Comparison of ENCODE assay signal across 16 cellular contexts in genomic region chr9:137183980-137184595, GRCh38. TPM values are rescaled to one million over a fixed set of nuclear protein-coding genes. Genes with fewer than 3 reads are reported as not detected.
A peak's percentile ranks its signal among the peaks of the same experiment; 100 is the strongest.
DNase-seq lines count a peak whose midpoint lies in the region; ATAC-seq and TF ChIP-seq lines count a peak whose summit lies in the region.
"Had no signal": no experiment of that assay in that cellular context is flagged by ENCODE, and none has a peak within 500 bp of the region (broad histone marks: within the 10 kb centered on the region; RNA-seq: fewer than 3 reads in every experiment).

No MANE protein-coding gene starts in this region.

- H3K36me3 Mint-ChIP-seq in endothelial cell (ENCODE audit: low read depth, unreplicated experiment) (peaks cover 11% of the 10 kb centered on the region), neural crest cell (ENCODE audit: low read depth) (no peaks in the 10 kb centered on the region)

- no peak for ATAC-seq in stimulated activated naive CD8-positive, alpha-beta T cell treated with anti-CD3 and anti-CD28 coated beads, Interleukin-15, amount 100 ng/mL, for 72 hours
- no peak for ATAC-seq in stimulated activated naive CD8-positive, alpha-beta T cell treated with anti-CD3 and anti-CD28 coated beads, Interleukin-15, Interleukin-2, amounts not matched to agents 100 U/mL and 50 U/mL, for 24 hours

- H3K4me3 ChIP-seq in hepatocyte (no peak overlapping the region), right atrium auricular region (no peak overlapping the region)
- H3K4me3 ChIP-seq: BLaER1 treated with 17β-estradiol and CSF1 and Interleukin-3, amounts not matched to agents 10 nM and 100 nM; GM23248 had no signal

- H3K27ac Mint-ChIP-seq in stimulated activated naive CD8-positive, alpha-beta T cell treated with anti-CD3 and anti-CD28 coated beads, Interleukin-15, amount 100 ng/mL, for 72 hours: peak overlapping the region; percentile 31 to 92
- no peak overlapping the region for H3K27ac Mint-ChIP-seq in endothelial cell (ENCODE audit: unreplicated experiment)
- no peak overlapping the region for H3K27ac Mint-ChIP-seq in neural crest cell (ENCODE audit: unreplicated experiment)
- H3K27ac Mint-ChIP-seq: CD4-positive, CD25-positive, alpha-beta regulatory T cell had no signal

- H3K27ac ChIP-seq in hepatocyte: no peak overlapping the region
- no peak overlapping the region for H3K27ac ChIP-seq in right atrium auricular region
- H3K27ac ChIP-seq: BLaER1 treated with 17β-estradiol and CSF1 and Interleukin-3, amounts not matched to agents 10 nM and 100 nM; GM23248; HL-60 had no signal

- no peak overlapping the region for H3K4me3 Mint-ChIP-seq in stimulated activated naive CD8-positive, alpha-beta T cell treated with anti-CD3 and anti-CD28 coated beads, Interleukin-15, amount 100 ng/mL, for 72 hours
- H3K4me3 Mint-ChIP-seq in endothelial cell (ENCODE audit: unreplicated experiment): peak overlapping the region; percentile 68
- peak overlapping the region; percentile 34 for H3K4me3 Mint-ChIP-seq in neural crest cell

- H3K4me2 ChIP-seq in hepatocyte: no peak overlapping the region
- H3K4me2 ChIP-seq: BLaER1 treated with 17β-estradiol and CSF1 and Interleukin-3, amounts not matched to agents 10 nM and 100 nM had no signal

- H3K27me3 Mint-ChIP-seq in stimulated activated naive CD8-positive, alpha-beta T cell treated with anti-CD3 and anti-CD28 coated beads, Interleukin-15, amount 100 ng/mL, for 72 hours: no peaks in the 10 kb centered on the region
- H3K27me3 Mint-ChIP-seq in endothelial cell (ENCODE audit: unreplicated experiment) (peaks cover 2% of the 10 kb centered on the region), neural crest cell (ENCODE audit: low read depth) (no peaks in the 10 kb centered on the region)
- H3K27me3 Mint-ChIP-seq: CD4-positive, CD25-positive, alpha-beta regulatory T cell had no signal

- H3K9me2 ChIP-seq in hepatocyte (replicated peaks; ENCODE audit: insufficient read depth): no peaks in the 10 kb centered on the region

- no peaks in the 10 kb centered on the region for H3K9me3 Mint-ChIP-seq in stimulated activated naive CD8-positive, alpha-beta T cell treated with anti-CD3 and anti-CD28 coated beads, Interleukin-15, amount 100 ng/mL, for 72 hours
- H3K9me3 Mint-ChIP-seq in endothelial cell (ENCODE audit: unreplicated experiment): no peaks in the 10 kb centered on the region
- no peaks in the 10 kb centered on the region for H3K9me3 Mint-ChIP-seq in neural crest cell

- H3K9me3 ChIP-seq in hepatocyte (ENCODE audit: low read depth) (no peaks in the 10 kb centered on the region), right atrium auricular region (no peaks in the 10 kb centered on the region)
- H3K9me3 ChIP-seq: BLaER1 treated with 17β-estradiol and CSF1 and Interleukin-3, amounts not matched to agents 10 nM and 100 nM had no signal

- TF ChIP-seq CTCF in endothelial cell (IDR thresholded peaks at IDR 0.05; ENCODE audit: unreplicated experiment): no peak
- no peak for TF ChIP-seq CTCF in neural crest cell (conservative IDR thresholded peaks at IDR 0.05)
- TF ChIP-seq CTCF in hepatocyte (IDR thresholded peaks at IDR 0.05; ENCODE audit: poor library complexity): no peak
- TF ChIP-seq CTCF in right atrium auricular region (IDR thresholded peaks at IDR 0.05): no peak

- no peak for DNase-seq in stimulated activated naive CD8-positive, alpha-beta T cell treated with anti-CD3 and anti-CD28 coated beads, Interleukin-15, amount 100 ng/mL, for 72 hours
- no peak for DNase-seq in stimulated activated naive CD8-positive, alpha-beta T cell treated with anti-CD3 and anti-CD28 coated beads, Interleukin-15, Interleukin-2, amounts not matched to agents 100 U/mL and 50 U/mL, for 24 hours
- DNase-seq in endothelial cell (ENCODE audit: low spot score) (no peak), neural crest cell (ENCODE audit: low read depth, low spot score) (no peak), hippocampal formation (lab: John Stamatoyannopoulos, UW) (no peak), hepatocyte (ENCODE audit: low spot score) (no peak), right atrium auricular region (ENCODE audit: low spot score) (no peak)
- DNase-seq: ACHN; Calu3; CD4-positive, CD25-positive, alpha-beta regulatory T cell; DMS 273 treated with DMSO at 0.1 percent for 48 hours; GM23248 had no signal

- H3K27me3 ChIP-seq in hepatocyte (no peaks in the 10 kb centered on the region), right atrium auricular region (no peaks in the 10 kb centered on the region)
- H3K27me3 ChIP-seq: BLaER1 treated with 17β-estradiol and CSF1 and Interleukin-3, amounts not matched to agents 10 nM and 100 nM had no signal

- H3K4me1 Mint-ChIP-seq in stimulated activated naive CD8-positive, alpha-beta T cell treated with anti-CD3 and anti-CD28 coated beads, Interleukin-15, amount 100 ng/mL, for 72 hours: peaks cover 39% of the 10 kb centered on the region
- H3K4me1 Mint-ChIP-seq in endothelial cell (ENCODE audit: unreplicated experiment): peaks cover 7% of the 10 kb centered on the region
- peaks cover 15% of the 10 kb centered on the region for H3K4me1 Mint-ChIP-seq in neural crest cell

- H4K20me1 ChIP-seq in hepatocyte (ENCODE audit: insufficient read depth, poor library complexity, severe bottlenecking): peaks cover 4% of the 10 kb centered on the region

- H3K36me3 ChIP-seq in hepatocyte (replicated peaks; ENCODE audit: insufficient read depth, low read depth) (no peaks in the 10 kb centered on the region), right atrium auricular region (peaks cover 62% of the 10 kb centered on the region)

- H3K4me1 ChIP-seq in hepatocyte (ENCODE audit: insufficient read depth) (peaks cover 7% of the 10 kb centered on the region), right atrium auricular region (peaks cover 0 to 24% of the 10 kb centered on the region in 2 donors)

- WGBS in hepatocyte (ENCODE audit: low lambda C conversion rate, missing lambda C conversion rate): 95% methylated on average over 23 of the region's 27 CpGs

- H3K79me2 ChIP-seq in hepatocyte: peaks cover 19% of the 10 kb centered on the region

- H2AFZ ChIP-seq in hepatocyte: no peak overlapping the region
- H2AFZ ChIP-seq: GM23248 had no signal

RNA-seq across cellular contexts. Expression of gene ANAPC2, which starts 4.3 kb away (rescaled TPM):
- total RNA-seq in endothelial cell (ENCODE audit: unreplicated experiment): 76.8 TPM
- 69.3 and 71.7 TPM in 2 replicates for total RNA-seq in neural crest cell
- 21.3 and 26.2 TPM in 2 replicates for total RNA-seq in hepatocyte
- polyA plus RNA-seq in hepatocyte: 12.2 and 16.2 TPM in 2 replicates
- 10 to 100 TPM; 10.8 to 12.1 TPM for total RNA-seq in right atrium auricular region

RNA-seq across cellular contexts. Expression of gene SSNA1, which starts 4.4 kb away (rescaled TPM):
- total RNA-seq in endothelial cell (ENCODE audit: unreplicated experiment): 53.8 TPM
- total RNA-seq in neural crest cell: 64.8 and 66.4 TPM in 2 replicates
- 74.3 and 82.2 TPM in 2 replicates for total RNA-seq in hepatocyte
- polyA plus RNA-seq in hepatocyte: 128 and 137 TPM in 2 replicates
- total RNA-seq in right atrium auricular region: 10 to 100 TPM; 67.1 to 72.0 TPM

RNA-seq across cellular contexts. Expression of gene TMEM210, which starts 12.2 kb away (rescaled TPM):
- total RNA-seq in endothelial cell (ENCODE audit: unreplicated experiment): not detected
- total RNA-seq in neural crest cell: not detected in 2 replicates
- total RNA-seq in hepatocyte: not detected in 2 replicates
- not detected in 2 replicates for polyA plus RNA-seq in hepatocyte
- not detected for total RNA-seq in right atrium auricular region
- total RNA-seq: A172; Calu3; CD4-positive, CD25-positive, alpha-beta regulatory T cell; Daoy; GM23248 had no signal
- polyA plus RNA-seq: CD4-positive, CD25-positive, alpha-beta regulatory T cell; GM23248 had no signal

RNA-seq across cellular contexts. Expression of gene LRRC26, which starts 14.2 kb away (rescaled TPM):
- total RNA-seq in endothelial cell (ENCODE audit: unreplicated experiment): not detected
- total RNA-seq in neural crest cell: 0.37 and 0.48 TPM in 2 replicates
- 0.73 and 1.1 TPM in 2 replicates for total RNA-seq in hepatocyte
- 0.89 and 2.6 TPM in 2 replicates for polyA plus RNA-seq in hepatocyte
- not detected for total RNA-seq in right atrium auricular region
- total RNA-seq: A172; CD4-positive, CD25-positive, alpha-beta regulatory T cell; Daoy; GM23248 had no signal
- polyA plus RNA-seq: CD4-positive, CD25-positive, alpha-beta regulatory T cell; GM23248 had no signal

RNA-seq across cellular contexts. Expression of gene TPRN, which starts 16.5 kb away (rescaled TPM):
- total RNA-seq in endothelial cell (ENCODE audit: unreplicated experiment): 8.2 TPM
- 22.0 and 25.1 TPM in 2 replicates for total RNA-seq in neural crest cell
- total RNA-seq in hepatocyte: 27.6 and 34.4 TPM in 2 replicates
- polyA plus RNA-seq in hepatocyte: 82.3 and 104 TPM in 2 replicates
- 1 to 10 TPM; 6.4 to 6.8 TPM for total RNA-seq in right atrium auricular region

Comparison
In these comparisons a context has a peak if more than half of its experiments do, and no peak if none do; other contexts are left out.
1. H3K27ac Mint-ChIP-seq: peak in stimulated activated naive CD8-positive, alpha-beta T cell treated with anti-CD3 and anti-CD28 coated beads, Interleukin-15, amount 100 ng/mL, for 72 hours (2 of 2); none in endothelial cell (single experiment) and neural crest cell (single experiment).
2. H3K4me3 Mint-ChIP-seq: peak in endothelial cell (single experiment) and neural crest cell (single experiment); none in stimulated activated naive CD8-positive, alpha-beta T cell treated with anti-CD3 and anti-CD28 coated beads, Interleukin-15, amount 100 ng/mL, for 72 hours (0 of 2).